In the genomic region with DNA sequence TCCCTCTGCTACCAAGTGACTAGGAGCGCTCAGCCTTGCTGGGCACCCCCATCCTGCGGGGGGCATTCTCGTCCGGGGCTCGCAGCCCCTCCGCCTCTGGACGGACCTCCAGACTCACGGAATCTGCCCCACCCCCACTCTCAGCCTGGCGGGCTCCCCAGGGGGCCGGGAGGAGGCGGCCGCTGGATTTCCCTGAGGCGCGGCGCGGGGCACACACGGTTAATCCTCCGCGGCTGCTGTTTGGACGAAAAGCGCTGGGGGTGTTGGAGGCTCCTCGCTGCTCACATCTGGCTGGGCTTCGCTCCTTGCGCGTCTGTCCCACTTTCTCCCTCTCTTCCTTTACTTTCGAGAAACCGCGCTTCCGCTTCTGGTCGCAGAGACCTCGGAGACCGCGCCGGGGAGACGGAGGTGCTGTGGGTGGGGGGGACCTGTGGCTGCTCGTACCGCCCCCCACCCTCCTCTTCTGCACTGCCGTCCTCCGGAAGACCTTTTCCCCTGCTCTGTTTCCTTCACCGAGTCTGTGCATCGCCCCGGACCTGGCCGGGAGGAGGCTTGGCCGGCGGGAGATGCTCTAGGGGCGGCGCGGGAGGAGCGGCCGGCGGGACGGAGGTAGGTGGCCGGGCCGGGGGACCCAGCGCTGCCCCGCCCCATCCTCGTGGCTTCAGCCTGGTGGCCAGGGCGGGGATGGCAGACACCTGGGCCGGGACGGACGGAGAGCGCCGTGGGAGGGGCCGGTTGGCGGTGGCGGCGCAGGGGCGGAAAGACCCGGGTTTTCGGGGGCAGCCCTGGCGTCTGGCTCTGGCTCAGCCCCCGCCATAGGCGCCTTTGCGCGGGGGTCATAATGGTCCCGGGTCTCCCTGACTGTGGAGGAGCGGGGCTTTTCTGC, we compare ENCODE assay signal across 1 cellular context.
A peak's percentile ranks its signal among the peaks of the same experiment; 100 is the strongest.
TF ChIP-seq lines count a peak whose summit lies in the region.

TSS of gene C1QTNF1 (plus strand) at position 284 of the 886 bp plus-strand sequence. CDS start 19,800 bp downstream, outside the sequence.

TF ChIP-seq in H1, 55 proteins besides CTCF, POLR2A, EP300 and RAD21 (continued from another document):
- TF ChIP-seq TEAD4 (IDR thresholded peaks at IDR 0.05; ENCODE audit: low read depth, low read length) (no peak), JUND (IDR thresholded peaks at IDR 0.05; ENCODE audit: low read length) (no peak), RXRA (IDR thresholded peaks at IDR 0.05; ENCODE audit: insufficient read depth, low read depth, low read length) (no peak), SIN3A (conservative IDR thresholded peaks at IDR 0.05 in 1 of 2, IDR thresholded peaks at IDR 0.05 in 1 of 2; ENCODE audit: low read depth in 1 of 2, low read length in 2 of 2) (no peak; a peak in 1 of 4 replicates), E2F6 (IDR thresholded peaks at IDR 0.05) (no peak), KDM4A (IDR thresholded peaks at IDR 0.05; ENCODE audit: low read depth, low read length, severe bottlenecking) (peak; percentile 88), ZNF274 (IDR thresholded peaks at IDR 0.05; ENCODE audit: borderline replicate concordance, extremely low read depth, low read length) (no peak), SUZ12 (IDR thresholded peaks at IDR 0.05; ENCODE audit: low read length) (peak; percentile 69; the same call in 1 of the 2 replicates), GABPA (IDR thresholded peaks at IDR 0.05; ENCODE audit: borderline replicate concordance, insufficient read depth, low read length) (0 out of 2 replicates have a peak, but pooled peaks have one; percentile 2), EGR1 (IDR thresholded peaks at IDR 0.05; ENCODE audit: borderline replicate concordance, low read depth, low read length) (no peak), KDM5A (IDR thresholded peaks at IDR 0.05; ENCODE audit: low read length) (no peak), BRCA1 (IDR thresholded peaks at IDR 0.05; ENCODE audit: low read depth, low read length) (no peak), TCF12 (IDR thresholded peaks at IDR 0.05; ENCODE audit: low read depth, low read length) (0 out of 2 replicates have a peak, but pooled peaks have one; percentile 56), BCL11A (IDR thresholded peaks at IDR 0.05; ENCODE audit: low read depth in 2 of 2, low read length in 2 of 2) (no peak), CHD1 (IDR thresholded peaks at IDR 0.05; ENCODE audit: low read depth, low read length) (no peak), RFX5 (IDR thresholded peaks at IDR 0.05; ENCODE audit: borderline replicate concordance, low read depth, low read length) (no peak), CBX8 (IDR thresholded peaks at IDR 0.05; ENCODE audit: borderline replicate concordance, low read depth, low read length) (no peak), RBBP5 (IDR thresholded peaks at IDR 0.05; ENCODE audit: borderline replicate concordance, low read depth, low read length) (no peak), TAF7 (optimal IDR thresholded peaks at IDR 0.05; ENCODE audit: borderline replicate concordance, low read depth, low read length) (peak; percentile 30), SP1 (IDR thresholded peaks at IDR 0.05; ENCODE audit: low read depth, low read length) (no peak), TBP (IDR thresholded peaks at IDR 0.05; ENCODE audit: low read depth, low read length) (no peak), ASH2L (IDR thresholded peaks at IDR 0.05; ENCODE audit: low read length) (peak; percentile 63), MAX (IDR thresholded peaks at IDR 0.05) (peak; percentile 80), SRF (IDR thresholded peaks at IDR 0.05; ENCODE audit: low read depth, low read length) (no peak), JUN (IDR thresholded peaks at IDR 0.05; ENCODE audit: low read depth, low read length) (no peak), EZH2 (IDR thresholded peaks at IDR 0.05; ENCODE audit: low read depth, low read length, severe bottlenecking) (peak; percentile 48), NANOG (IDR thresholded peaks at IDR 0.05; ENCODE audit: insufficient read depth, low read depth, low read length, poor library complexity, severe bottlenecking) (no peak)
- TF ChIP-seq, protein P1, sequence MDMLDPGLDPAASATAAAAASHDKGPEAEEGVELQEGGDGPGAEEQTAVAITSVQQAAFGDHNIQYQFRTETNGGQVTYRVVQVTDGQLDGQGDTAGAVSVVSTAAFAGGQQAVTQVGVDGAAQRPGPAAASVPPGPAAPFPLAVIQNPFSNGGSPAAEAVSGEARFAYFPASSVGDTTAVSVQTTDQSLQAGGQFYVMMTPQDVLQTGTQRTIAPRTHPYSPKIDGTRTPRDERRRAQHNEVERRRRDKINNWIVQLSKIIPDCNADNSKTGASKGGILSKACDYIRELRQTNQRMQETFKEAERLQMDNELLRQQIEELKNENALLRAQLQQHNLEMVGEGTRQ (IDR thresholded peaks at IDR 0.05; ENCODE audit: low read length): no peak
